Comparison of ENCODE assay signal across 25 cellular contexts in genomic region chr2:145075454-145076062, GRCh38.
"Had no signal": no experiment of that assay in that cellular context is flagged by ENCODE, and none has a peak within 500 bp of the region (broad histone marks: within the 10 kb centered on the region; RNA-seq: fewer than 3 reads in every experiment).

No MANE protein-coding gene starts in this region.

- ATAC-seq: activated CD4-positive, CD25-positive, alpha-beta regulatory T cell treated with anti-CD3 and anti-CD28 coated beads, Interleukin-2, amount 50 U/mL, for 24 hours; activated CD8-positive, alpha-beta memory T cell treated with anti-CD3 and anti-CD28 coated beads, Interleukin-2, amount 10 ng/mL, durations not matched to agents 7 days and 5 days; activated CD8-positive, alpha-beta T cell treated with anti-CD3 and anti-CD28 coated beads, Interleukin-2, amount 10 ng/mL, durations not matched to agents 7 days and 5 days; body of pancreas had no signal

- H3K4me1 ChIP-seq: ascending aorta, body of pancreas, Peyer's patch had no signal

- H3K9me3 ChIP-seq: ascending aorta, body of pancreas, Peyer's patch, SJCRH30 had no signal

- H3K27ac ChIP-seq: ascending aorta, body of pancreas, Peyer's patch, RWPE1 had no signal

- H3K27me3 ChIP-seq: ascending aorta, body of pancreas, Peyer's patch, SJCRH30 had no signal

- H3K27me3 Mint-ChIP-seq: activated CD8-positive, alpha-beta memory T cell treated with anti-CD3 and anti-CD28 coated beads, Interleukin-2, amount 10 ng/mL, durations not matched to agents 7 days and 5 days; activated naive CD4-positive, alpha-beta T cell treated with anti-CD3 and anti-CD28 coated beads, Interleukin-2, amount 50 U/mL, for 24 hours; activated T-cell treated with anti-CD3 and anti-CD28 coated beads, Interleukin-2, amount 50 U/mL, for 24 hours had no signal

- DNase-seq: activated CD4-positive, alpha-beta T cell treated with anti-CD3 and anti-CD28 coated beads for 4 hours; activated CD8-positive, alpha-beta memory T cell treated with anti-CD3 and anti-CD28 coated beads, Interleukin-2, amount 10 ng/mL, durations not matched to agents 7 days and 5 days; activated CD8-positive, alpha-beta T cell treated with anti-CD3 and anti-CD28 coated beads, Interleukin-2, amount 10 ng/mL, durations not matched to agents 7 days and 5 days; activated effector memory CD4-positive, alpha-beta T cell treated with Interleukin-2 at 50 U/mL for 16 hours; activated naive CD4-positive, alpha-beta T cell; activated T-cell treated with anti-CD3 and anti-CD28 coated beads, Interleukin-2, amount 50 U/mL, for 24 hours; amniotic stem cell; body of pancreas; central memory CD4-positive, alpha-beta T cell; KG1; NCI-H1092; NCI-H1417; NCI-H1930; NCI-H510A treated with DMSO at 0.1 percent for 48 hours; NCI-H69; Peyer's patch; Right ventricle myocardium superior; SJCRH30 had no signal

- FAIRE-seq: bronchial epithelial cell had no signal

- H3K36me3 ChIP-seq: ascending aorta, Peyer's patch, SJCRH30 had no signal

- H3K4me3 ChIP-seq: ascending aorta, body of pancreas, Peyer's patch, SJCRH30 had no signal

- H3K9me3 Mint-ChIP-seq: activated naive CD4-positive, alpha-beta T cell treated with anti-CD3 and anti-CD28 coated beads, Interleukin-2, amount 50 U/mL, for 24 hours; activated T-cell treated with anti-CD3 and anti-CD28 coated beads, Interleukin-2, amount 50 U/mL, for 24 hours; activated T-helper 1 cell treated with anti-CD3 and anti-CD28 coated beads, Interleukin-12 subunit alpha, Interleukin-12 subunit beta, Interleukin-2, Interleukin-4 antibody, amounts not matched to agents 30 ng/mL and 10 ng/mL and 1 ng/mL, durations not matched to agents 14 hours and 24 hours and 36 hours; T-helper 1 cell treated with Interleukin-12 subunit alpha and Interleukin-12 subunit beta and Interleukin-4 antibody, amounts not matched to agents 30 μg/mL and 1 μg/mL, for 36 hours had no signal

- H3K27ac Mint-ChIP-seq: activated CD8-positive, alpha-beta memory T cell treated with anti-CD3 and anti-CD28 coated beads, Interleukin-2, amount 10 ng/mL, durations not matched to agents 7 days and 5 days; activated CD8-positive, alpha-beta T cell treated with anti-CD3 and anti-CD28 coated beads, Interleukin-2, amount 10 ng/mL, durations not matched to agents 7 days and 5 days; activated naive CD4-positive, alpha-beta T cell treated with anti-CD3 and anti-CD28 coated beads, Interleukin-2, amount 50 U/mL, for 24 hours; activated T-cell treated with anti-CD3 and anti-CD28 coated beads, Interleukin-2, amount 50 U/mL, for 24 hours; activated T-helper 1 cell treated with anti-CD3 and anti-CD28 coated beads, Interleukin-12 subunit alpha, Interleukin-12 subunit beta, Interleukin-2, Interleukin-4 antibody, amounts not matched to agents 30 ng/mL and 10 ng/mL and 1 ng/mL, durations not matched to agents 14 hours and 24 hours and 36 hours; T-helper 1 cell treated with Interleukin-12 subunit alpha and Interleukin-12 subunit beta and Interleukin-4 antibody, amounts not matched to agents 30 μg/mL and 1 μg/mL, for 36 hours had no signal

- H3K4me1 Mint-ChIP-seq: activated CD8-positive, alpha-beta memory T cell treated with anti-CD3 and anti-CD28 coated beads, Interleukin-2, amount 10 ng/mL, durations not matched to agents 7 days and 5 days; activated naive CD4-positive, alpha-beta T cell treated with anti-CD3 and anti-CD28 coated beads, Interleukin-2, amount 50 U/mL, for 24 hours had no signal

- H3K4me3 Mint-ChIP-seq: activated CD8-positive, alpha-beta memory T cell treated with anti-CD3 and anti-CD28 coated beads, Interleukin-2, amount 10 ng/mL, durations not matched to agents 7 days and 5 days; activated CD8-positive, alpha-beta T cell treated with anti-CD3 and anti-CD28 coated beads, Interleukin-2, amount 10 ng/mL, durations not matched to agents 7 days and 5 days; activated naive CD4-positive, alpha-beta T cell treated with anti-CD3 and anti-CD28 coated beads, Interleukin-2, amount 50 U/mL, for 24 hours; activated T-cell treated with anti-CD3 and anti-CD28 coated beads, Interleukin-2, amount 50 U/mL, for 24 hours; activated T-helper 1 cell treated with anti-CD3 and anti-CD28 coated beads, Interleukin-12 subunit alpha, Interleukin-12 subunit beta, Interleukin-2, Interleukin-4 antibody, amounts not matched to agents 30 ng/mL and 10 ng/mL and 1 ng/mL, durations not matched to agents 14 hours and 24 hours and 36 hours; T-helper 1 cell treated with Interleukin-12 subunit alpha and Interleukin-12 subunit beta and Interleukin-4 antibody, amounts not matched to agents 30 μg/mL and 1 μg/mL, for 36 hours had no signal

- H3K36me3 Mint-ChIP-seq: activated CD8-positive, alpha-beta memory T cell treated with anti-CD3 and anti-CD28 coated beads, Interleukin-2, amount 10 ng/mL, durations not matched to agents 7 days and 5 days; activated naive CD4-positive, alpha-beta T cell treated with anti-CD3 and anti-CD28 coated beads, Interleukin-2, amount 50 U/mL, for 24 hours had no signal
